2 cellular contexts compared by ENCODE assay signal in the genomic region with DNA sequence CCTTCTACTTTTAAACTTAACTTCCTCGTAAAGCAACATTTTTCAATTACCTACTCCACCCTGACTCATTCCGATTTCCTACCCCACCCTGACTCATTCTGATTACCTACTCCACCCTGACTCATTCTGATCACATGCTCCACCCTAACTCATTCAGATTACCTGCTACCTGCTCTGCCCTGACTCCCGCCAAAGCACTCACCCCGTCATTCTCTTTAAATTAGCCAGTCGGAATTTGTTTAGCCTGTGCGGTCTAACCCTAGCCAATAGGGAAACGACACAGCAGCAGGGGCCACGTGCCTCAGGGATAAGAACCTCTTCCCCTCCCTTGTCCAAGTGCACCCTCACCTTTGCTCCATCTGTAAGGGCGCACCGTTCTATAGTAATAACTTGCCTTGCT.
TF ChIP-seq lines count a peak whose summit lies in the region.
"Not testable (repeated sequence)": the region's sequence is repeated elsewhere in the genome, so short reads cannot be mapped to it uniquely, and the experiment has no call there.

No MANE protein-coding gene starts in this region.

TF ChIP-seq in K562, 482 proteins besides CTCF, POLR2A, EP300 and RAD21:
- TF ChIP-seq TOE1 (IDR thresholded peaks at IDR 0.05; ENCODE audit: borderline replicate concordance) (peak; percentile 49; the same call in 1 of the 2 replicates), JUND (IDR thresholded peaks at IDR 0.05; ENCODE audit: borderline replicate concordance, low read depth, low read length) (peak; percentile 53; the same call in 1 of the 2 replicates), FOSL1 (tag; conservative IDR thresholded peaks at IDR 0.05) (peak; percentile 87), MYBL2 (IDR thresholded peaks at IDR 0.05; ENCODE audit: low read depth) (peak; percentile 61), RAD51 (IDR thresholded peaks at IDR 0.05; ENCODE audit: borderline replicate concordance, low read depth) (0 out of 2 replicates have a peak, but pooled peaks have one; percentile 27), ARID1B (IDR thresholded peaks at IDR 0.05) (peak; percentile 53), AFF1 (IDR thresholded peaks at IDR 0.05; ENCODE audit: low read depth in 1 of 2, partially characterized antibody in 2 of 2) (peak in 1 of 2 experiments; percentile 30), JUN (IDR thresholded peaks at IDR 0.05; ENCODE audit: borderline replicate concordance, low read depth, low read length) (0 out of 2 replicates have a peak, but pooled peaks have one; percentile 56), SMARCE1 (IDR thresholded peaks at IDR 0.05) (0 out of 2 replicates have a peak, but pooled peaks have one; percentile 33), TRIM24 (IDR thresholded peaks at IDR 0.05) (peak in 1 of 2 experiments; percentile 78; a peak in 1 of 4 replicates), DPF2 (IDR thresholded peaks at IDR 0.05) (0 out of 2 replicates have a peak, but pooled peaks have one; percentile 39), ZEB2 (IDR thresholded peaks at IDR 0.05) (peak; percentile 85)
- TF ChIP-seq TOE1 (CRISPR knock-in tag; IDR thresholded peaks at IDR 0.05; ENCODE audit: borderline replicate concordance, low read depth); JUND (tag; IDR thresholded peaks at IDR 0.05; ENCODE audit: borderline replicate concordance, low read depth, low read length); MYBL2 (CRISPR knock-in tag; IDR thresholded peaks at IDR 0.05; ENCODE audit: borderline replicate concordance); JUN (CRISPR knock-in tag; IDR thresholded peaks at IDR 0.05; ENCODE audit: borderline replicate concordance): not testable (repeated sequence)
- TF ChIP-seq, protein P1, sequence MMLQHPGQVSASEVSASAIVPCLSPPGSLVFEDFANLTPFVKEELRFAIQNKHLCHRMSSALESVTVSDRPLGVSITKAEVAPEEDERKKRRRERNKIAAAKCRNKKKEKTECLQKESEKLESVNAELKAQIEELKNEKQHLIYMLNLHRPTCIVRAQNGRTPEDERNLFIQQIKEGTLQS (IDR thresholded peaks at IDR 0.05), result peak; percentile 84
- TF ChIP-seq, protein P1 (CRISPR knock-in tag; conservative IDR thresholded peaks at IDR 0.05), result not testable (repeated sequence)
- TF ChIP-seq, protein P2, sequence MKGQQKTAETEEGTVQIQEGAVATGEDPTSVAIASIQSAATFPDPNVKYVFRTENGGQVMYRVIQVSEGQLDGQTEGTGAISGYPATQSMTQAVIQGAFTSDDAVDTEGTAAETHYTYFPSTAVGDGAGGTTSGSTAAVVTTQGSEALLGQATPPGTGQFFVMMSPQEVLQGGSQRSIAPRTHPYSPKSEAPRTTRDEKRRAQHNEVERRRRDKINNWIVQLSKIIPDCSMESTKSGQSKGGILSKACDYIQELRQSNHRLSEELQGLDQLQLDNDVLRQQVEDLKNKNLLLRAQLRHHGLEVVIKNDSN (CRISPR knock-in tag; IDR thresholded peaks at IDR 0.05), result peak; percentile 33; the same call in 1 of the 2 replicates
- TF ChIP-seq, protein P3, sequence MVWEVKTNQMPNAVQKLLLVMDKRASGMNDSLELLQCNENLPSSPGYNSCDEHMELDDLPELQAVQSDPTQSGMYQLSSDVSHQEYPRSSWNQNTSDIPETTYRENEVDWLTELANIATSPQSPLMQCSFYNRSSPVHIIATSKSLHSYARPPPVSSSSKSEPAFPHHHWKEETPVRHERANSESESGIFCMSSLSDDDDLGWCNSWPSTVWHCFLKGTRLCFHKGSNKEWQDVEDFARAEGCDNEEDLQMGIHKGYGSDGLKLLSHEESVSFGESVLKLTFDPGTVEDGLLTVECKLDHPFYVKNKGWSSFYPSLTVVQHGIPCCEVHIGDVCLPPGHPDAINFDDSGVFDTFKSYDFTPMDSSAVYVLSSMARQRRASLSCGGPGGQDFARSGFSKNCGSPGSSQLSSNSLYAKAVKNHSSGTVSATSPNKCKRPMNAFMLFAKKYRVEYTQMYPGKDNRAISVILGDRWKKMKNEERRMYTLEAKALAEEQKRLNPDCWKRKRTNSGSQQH (CRISPR knock-in tag; IDR thresholded peaks at IDR 0.05), result 0 out of 2 replicates have a peak, but pooled peaks have one; percentile 30

TF ChIP-seq in endothelial cell of umbilical vein, 7 proteins besides CTCF, POLR2A, EP300 and RAD21:
- TF ChIP-seq FOS (IDR thresholded peaks at IDR 0.05; ENCODE audit: borderline replicate concordance, insufficient read depth, low read length), result peak; percentile 60
